In genomic region chr19:35639321-35639639, GRCh38 we compare ENCODE assay signal across 1 cellular context.
A peak's percentile ranks its signal among the peaks of the same experiment; 100 is the strongest.
TF ChIP-seq lines count a peak whose summit lies in the region.

No MANE protein-coding gene starts in this region.

TF ChIP-seq in H1, 55 proteins besides CTCF, POLR2A, EP300 and RAD21:
- TF ChIP-seq MAX (IDR thresholded peaks at IDR 0.05) (0 out of 2 replicates have a peak, but pooled peaks have one; percentile 6), RFX5 (IDR thresholded peaks at IDR 0.05; ENCODE audit: borderline replicate concordance, low read depth, low read length) (no peak), GABPA (IDR thresholded peaks at IDR 0.05; ENCODE audit: borderline replicate concordance, insufficient read depth, low read length) (no peak), JUN (IDR thresholded peaks at IDR 0.05; ENCODE audit: low read depth, low read length) (no peak)
- TF ChIP-seq, protein P1, sequence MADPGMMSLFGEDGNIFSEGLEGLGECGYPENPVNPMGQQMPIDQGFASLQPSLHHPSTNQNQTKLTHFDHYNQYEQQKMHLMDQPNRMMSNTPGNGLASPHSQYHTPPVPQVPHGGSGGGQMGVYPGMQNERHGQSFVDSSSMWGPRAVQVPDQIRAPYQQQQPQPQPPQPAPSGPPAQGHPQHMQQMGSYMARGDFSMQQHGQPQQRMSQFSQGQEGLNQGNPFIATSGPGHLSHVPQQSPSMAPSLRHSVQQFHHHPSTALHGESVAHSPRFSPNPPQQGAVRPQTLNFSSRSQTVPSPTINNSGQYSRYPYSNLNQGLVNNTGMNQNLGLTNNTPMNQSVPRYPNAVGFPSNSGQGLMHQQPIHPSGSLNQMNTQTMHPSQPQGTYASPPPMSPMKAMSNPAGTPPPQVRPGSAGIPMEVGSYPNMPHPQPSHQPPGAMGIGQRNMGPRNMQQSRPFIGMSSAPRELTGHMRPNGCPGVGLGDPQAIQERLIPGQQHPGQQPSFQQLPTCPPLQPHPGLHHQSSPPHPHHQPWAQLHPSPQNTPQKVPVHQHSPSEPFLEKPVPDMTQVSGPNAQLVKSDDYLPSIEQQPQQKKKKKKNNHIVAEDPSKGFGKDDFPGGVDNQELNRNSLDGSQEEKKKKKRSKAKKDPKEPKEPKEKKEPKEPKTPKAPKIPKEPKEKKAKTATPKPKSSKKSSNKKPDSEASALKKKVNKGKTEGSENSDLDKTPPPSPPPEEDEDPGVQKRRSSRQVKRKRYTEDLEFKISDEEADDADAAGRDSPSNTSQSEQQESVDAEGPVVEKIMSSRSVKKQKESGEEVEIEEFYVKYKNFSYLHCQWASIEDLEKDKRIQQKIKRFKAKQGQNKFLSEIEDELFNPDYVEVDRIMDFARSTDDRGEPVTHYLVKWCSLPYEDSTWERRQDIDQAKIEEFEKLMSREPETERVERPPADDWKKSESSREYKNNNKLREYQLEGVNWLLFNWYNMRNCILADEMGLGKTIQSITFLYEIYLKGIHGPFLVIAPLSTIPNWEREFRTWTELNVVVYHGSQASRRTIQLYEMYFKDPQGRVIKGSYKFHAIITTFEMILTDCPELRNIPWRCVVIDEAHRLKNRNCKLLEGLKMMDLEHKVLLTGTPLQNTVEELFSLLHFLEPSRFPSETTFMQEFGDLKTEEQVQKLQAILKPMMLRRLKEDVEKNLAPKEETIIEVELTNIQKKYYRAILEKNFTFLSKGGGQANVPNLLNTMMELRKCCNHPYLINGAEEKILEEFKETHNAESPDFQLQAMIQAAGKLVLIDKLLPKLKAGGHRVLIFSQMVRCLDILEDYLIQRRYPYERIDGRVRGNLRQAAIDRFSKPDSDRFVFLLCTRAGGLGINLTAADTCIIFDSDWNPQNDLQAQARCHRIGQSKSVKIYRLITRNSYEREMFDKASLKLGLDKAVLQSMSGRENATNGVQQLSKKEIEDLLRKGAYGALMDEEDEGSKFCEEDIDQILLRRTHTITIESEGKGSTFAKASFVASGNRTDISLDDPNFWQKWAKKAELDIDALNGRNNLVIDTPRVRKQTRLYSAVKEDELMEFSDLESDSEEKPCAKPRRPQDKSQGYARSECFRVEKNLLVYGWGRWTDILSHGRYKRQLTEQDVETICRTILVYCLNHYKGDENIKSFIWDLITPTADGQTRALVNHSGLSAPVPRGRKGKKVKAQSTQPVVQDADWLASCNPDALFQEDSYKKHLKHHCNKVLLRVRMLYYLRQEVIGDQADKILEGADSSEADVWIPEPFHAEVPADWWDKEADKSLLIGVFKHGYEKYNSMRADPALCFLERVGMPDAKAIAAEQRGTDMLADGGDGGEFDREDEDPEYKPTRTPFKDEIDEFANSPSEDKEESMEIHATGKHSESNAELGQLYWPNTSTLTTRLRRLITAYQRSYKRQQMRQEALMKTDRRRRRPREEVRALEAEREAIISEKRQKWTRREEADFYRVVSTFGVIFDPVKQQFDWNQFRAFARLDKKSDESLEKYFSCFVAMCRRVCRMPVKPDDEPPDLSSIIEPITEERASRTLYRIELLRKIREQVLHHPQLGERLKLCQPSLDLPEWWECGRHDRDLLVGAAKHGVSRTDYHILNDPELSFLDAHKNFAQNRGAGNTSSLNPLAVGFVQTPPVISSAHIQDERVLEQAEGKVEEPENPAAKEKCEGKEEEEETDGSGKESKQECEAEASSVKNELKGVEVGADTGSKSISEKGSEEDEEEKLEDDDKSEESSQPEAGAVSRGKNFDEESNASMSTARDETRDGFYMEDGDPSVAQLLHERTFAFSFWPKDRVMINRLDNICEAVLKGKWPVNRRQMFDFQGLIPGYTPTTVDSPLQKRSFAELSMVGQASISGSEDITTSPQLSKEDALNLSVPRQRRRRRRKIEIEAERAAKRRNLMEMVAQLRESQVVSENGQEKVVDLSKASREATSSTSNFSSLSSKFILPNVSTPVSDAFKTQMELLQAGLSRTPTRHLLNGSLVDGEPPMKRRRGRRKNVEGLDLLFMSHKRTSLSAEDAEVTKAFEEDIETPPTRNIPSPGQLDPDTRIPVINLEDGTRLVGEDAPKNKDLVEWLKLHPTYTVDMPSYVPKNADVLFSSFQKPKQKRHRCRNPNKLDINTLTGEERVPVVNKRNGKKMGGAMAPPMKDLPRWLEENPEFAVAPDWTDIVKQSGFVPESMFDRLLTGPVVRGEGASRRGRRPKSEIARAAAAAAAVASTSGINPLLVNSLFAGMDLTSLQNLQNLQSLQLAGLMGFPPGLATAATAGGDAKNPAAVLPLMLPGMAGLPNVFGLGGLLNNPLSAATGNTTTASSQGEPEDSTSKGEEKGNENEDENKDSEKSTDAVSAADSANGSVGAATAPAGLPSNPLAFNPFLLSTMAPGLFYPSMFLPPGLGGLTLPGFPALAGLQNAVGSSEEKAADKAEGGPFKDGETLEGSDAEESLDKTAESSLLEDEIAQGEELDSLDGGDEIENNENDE (IDR thresholded peaks at IDR 0.05; ENCODE audit: insufficient replicate concordance, low read length): no peak
